16 cellular contexts compared by ENCODE assay signal in genomic region chr13:32115069-32115468, GRCh38.
DNase-seq lines count a peak whose midpoint lies in the region; ATAC-seq and TF ChIP-seq lines count a peak whose summit lies in the region.
"Had no signal": no experiment of that assay in that cellular context is flagged by ENCODE, and none has a peak within 500 bp of the region (broad histone marks: within the 10 kb centered on the region; RNA-seq: fewer than 3 reads in every experiment).

No MANE protein-coding gene starts in this region.

- H3K4me3 ChIP-seq in thoracic aorta, result no peak overlapping the region

- peaks cover 21 to 64% of the 10 kb centered on the region in 2 donors for H3K4me1 ChIP-seq in thoracic aorta (ENCODE audit: control insufficient read depth in 1 of 2, low read depth in 2 of 2)

- no peaks in the 10 kb centered on the region for H3K36me3 Mint-ChIP-seq in activated T-cell treated with anti-CD3 and anti-CD28 coated beads, Interleukin-2, amount 50 U/mL, for 24 hours (ENCODE audit: low read depth)
- peaks cover 20% of the 10 kb centered on the region for H3K36me3 Mint-ChIP-seq in activated T-helper 17 cell treated with anti-CD3 and anti-CD28 coated beads, Interleukin-2, amount 50 U/mL, for 72 hours (ENCODE audit: low read depth)
- H3K36me3 Mint-ChIP-seq: mesothelial cell of epicardium had no signal

- H3K27ac ChIP-seq in thoracic aorta, result peak overlapping the region; percentile 6 to 68

- no peaks in the 10 kb centered on the region for H3K36me3 ChIP-seq in thoracic aorta

- peaks cover 22% of the 10 kb centered on the region for H3K4me1 Mint-ChIP-seq in activated T-cell treated with anti-CD3 and anti-CD28 coated beads, Interleukin-2, amount 50 U/mL, for 24 hours (ENCODE audit: low read depth)
- H3K4me1 Mint-ChIP-seq in activated T-helper 17 cell treated with anti-CD3 and anti-CD28 coated beads, Interleukin-2, amount 50 U/mL, for 72 hours, result peaks cover 11% of the 10 kb centered on the region

- H3K27me3 Mint-ChIP-seq in activated T-cell treated with anti-CD3 and anti-CD28 coated beads, Interleukin-2, amount 50 U/mL, for 24 hours, result no peaks in the 10 kb centered on the region
- H3K27me3 Mint-ChIP-seq in activated T-helper 17 cell treated with anti-CD3 and anti-CD28 coated beads, Interleukin-2, amount 50 U/mL, for 72 hours, result no peaks in the 10 kb centered on the region

- H3K4me3 Mint-ChIP-seq in activated T-cell treated with anti-CD3 and anti-CD28 coated beads, Interleukin-2, amount 50 U/mL, for 24 hours, result no peak overlapping the region
- H3K4me3 Mint-ChIP-seq in activated T-helper 17 cell treated with anti-CD3 and anti-CD28 coated beads, Interleukin-2, amount 50 U/mL, for 72 hours, result peak overlapping the region; percentile 15
- H3K4me3 Mint-ChIP-seq: mesothelial cell of epicardium had no signal

- TF ChIP-seq CTCF in thoracic aorta (IDR thresholded peaks at IDR 0.05), result no peak

- ATAC-seq in activated T-helper 17 cell treated with anti-CD3 and anti-CD28 coated beads, Interleukin-2, amount 50 U/mL, for 72 hours (replicated peaks), result no peak
- ATAC-seq in thoracic aorta (ENCODE audit: insufficient number of reproducible peaks, low FRiP score, low read depth) (no peak), GM21825 (IDR thresholded peaks at IDR 0.05; ENCODE audit: unreplicated experiment) (no peak), GM21723 (IDR thresholded peaks at IDR 0.05; ENCODE audit: unreplicated experiment) (no peak)

- DNase-seq in activated T-cell treated with anti-CD3 and anti-CD28 coated beads, Interleukin-2, amount 50 U/mL, for 24 hours, result no peak
- no peak for DNase-seq in activated T-cell treated with anti-CD3 and anti-CD28 coated beads, Interleukin-2, amount 50 U/mL, for 48 hours
- DNase-seq in KG1 (lab: John Stamatoyannopoulos, UW) (peak; percentile 28), thoracic aorta (ENCODE audit: low spot score) (no peak)
- no peak for DNase-seq in activated CD8-positive, alpha-beta memory T cell treated with anti-CD3 and anti-CD28 coated beads for 24 hours
- DNase-seq: aorta; EL; GOT3; NCI-H1417 treated with DMSO at 0.1 percent for 48 hours; NCI-H524; RPMI8226; stimulated activated CD4-positive, alpha-beta T cell treated with anti-CD3 and anti-CD28 coated beads, Interleukin-15, amount 100 ng/mL, for 24 hours had no signal

- H3K27ac Mint-ChIP-seq in activated T-cell treated with anti-CD3 and anti-CD28 coated beads, Interleukin-2, amount 50 U/mL, for 24 hours, result peak overlapping the region; percentile 0
- peak overlapping the region; percentile 18 for H3K27ac Mint-ChIP-seq in activated T-helper 17 cell treated with anti-CD3 and anti-CD28 coated beads, Interleukin-2, amount 50 U/mL, for 72 hours
- H3K27ac Mint-ChIP-seq: mesothelial cell of epicardium had no signal

- H3K27me3 ChIP-seq in thoracic aorta (replicated peaks; ENCODE audit: insufficient read depth), result no peaks in the 10 kb centered on the region

- no peaks in the 10 kb centered on the region for H3K9me3 ChIP-seq in thoracic aorta

- H3K9me3 Mint-ChIP-seq in activated T-cell treated with anti-CD3 and anti-CD28 coated beads, Interleukin-2, amount 50 U/mL, for 24 hours, result no peaks in the 10 kb centered on the region
- H3K9me3 Mint-ChIP-seq in activated T-helper 17 cell treated with anti-CD3 and anti-CD28 coated beads, Interleukin-2, amount 50 U/mL, for 72 hours, result no peaks in the 10 kb centered on the region
- H3K9me3 Mint-ChIP-seq: mesothelial cell of epicardium had no signal
